Comparison of ENCODE assay signal across 1 cellular context in the genomic region with DNA sequence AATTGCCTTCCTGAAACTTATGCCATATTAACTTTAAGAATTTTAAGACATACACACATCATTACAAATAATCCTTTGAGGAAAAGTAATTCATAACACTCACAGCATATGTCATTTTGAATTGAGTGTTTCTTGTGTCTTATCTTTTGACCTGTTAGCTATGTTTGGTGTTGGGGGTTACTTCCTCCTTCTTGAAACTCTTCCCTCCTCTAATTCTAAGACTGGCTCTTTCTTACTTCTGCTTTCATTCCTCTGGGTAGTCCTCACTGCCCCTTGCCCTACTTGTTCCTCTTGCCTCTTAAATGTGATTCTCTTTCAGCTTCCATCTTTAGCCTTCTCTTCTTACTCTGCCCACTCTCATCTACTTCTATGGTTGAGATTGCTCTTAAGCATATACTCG.
TF ChIP-seq lines count a peak whose summit lies in the region.

No MANE protein-coding gene starts in this region.

TF ChIP-seq in SK-N-SH treated with all-trans-retinoic acid at 6 μM for 48 hours, 23 proteins besides CTCF, POLR2A, EP300 and RAD21 (continued from another document):
- TF ChIP-seq, protein P1, sequence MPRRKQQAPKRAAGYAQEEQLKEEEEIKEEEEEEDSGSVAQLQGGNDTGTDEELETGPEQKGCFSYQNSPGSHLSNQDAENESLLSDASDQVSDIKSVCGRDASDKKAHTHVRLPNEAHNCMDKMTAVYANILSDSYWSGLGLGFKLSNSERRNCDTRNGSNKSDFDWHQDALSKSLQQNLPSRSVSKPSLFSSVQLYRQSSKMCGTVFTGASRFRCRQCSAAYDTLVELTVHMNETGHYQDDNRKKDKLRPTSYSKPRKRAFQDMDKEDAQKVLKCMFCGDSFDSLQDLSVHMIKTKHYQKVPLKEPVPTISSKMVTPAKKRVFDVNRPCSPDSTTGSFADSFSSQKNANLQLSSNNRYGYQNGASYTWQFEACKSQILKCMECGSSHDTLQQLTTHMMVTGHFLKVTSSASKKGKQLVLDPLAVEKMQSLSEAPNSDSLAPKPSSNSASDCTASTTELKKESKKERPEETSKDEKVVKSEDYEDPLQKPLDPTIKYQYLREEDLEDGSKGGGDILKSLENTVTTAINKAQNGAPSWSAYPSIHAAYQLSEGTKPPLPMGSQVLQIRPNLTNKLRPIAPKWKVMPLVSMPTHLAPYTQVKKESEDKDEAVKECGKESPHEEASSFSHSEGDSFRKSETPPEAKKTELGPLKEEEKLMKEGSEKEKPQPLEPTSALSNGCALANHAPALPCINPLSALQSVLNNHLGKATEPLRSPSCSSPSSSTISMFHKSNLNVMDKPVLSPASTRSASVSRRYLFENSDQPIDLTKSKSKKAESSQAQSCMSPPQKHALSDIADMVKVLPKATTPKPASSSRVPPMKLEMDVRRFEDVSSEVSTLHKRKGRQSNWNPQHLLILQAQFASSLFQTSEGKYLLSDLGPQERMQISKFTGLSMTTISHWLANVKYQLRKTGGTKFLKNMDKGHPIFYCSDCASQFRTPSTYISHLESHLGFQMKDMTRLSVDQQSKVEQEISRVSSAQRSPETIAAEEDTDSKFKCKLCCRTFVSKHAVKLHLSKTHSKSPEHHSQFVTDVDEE (CRISPR knock-in tag; IDR thresholded peaks at IDR 0.05) = no peak
